In the genomic region with DNA sequence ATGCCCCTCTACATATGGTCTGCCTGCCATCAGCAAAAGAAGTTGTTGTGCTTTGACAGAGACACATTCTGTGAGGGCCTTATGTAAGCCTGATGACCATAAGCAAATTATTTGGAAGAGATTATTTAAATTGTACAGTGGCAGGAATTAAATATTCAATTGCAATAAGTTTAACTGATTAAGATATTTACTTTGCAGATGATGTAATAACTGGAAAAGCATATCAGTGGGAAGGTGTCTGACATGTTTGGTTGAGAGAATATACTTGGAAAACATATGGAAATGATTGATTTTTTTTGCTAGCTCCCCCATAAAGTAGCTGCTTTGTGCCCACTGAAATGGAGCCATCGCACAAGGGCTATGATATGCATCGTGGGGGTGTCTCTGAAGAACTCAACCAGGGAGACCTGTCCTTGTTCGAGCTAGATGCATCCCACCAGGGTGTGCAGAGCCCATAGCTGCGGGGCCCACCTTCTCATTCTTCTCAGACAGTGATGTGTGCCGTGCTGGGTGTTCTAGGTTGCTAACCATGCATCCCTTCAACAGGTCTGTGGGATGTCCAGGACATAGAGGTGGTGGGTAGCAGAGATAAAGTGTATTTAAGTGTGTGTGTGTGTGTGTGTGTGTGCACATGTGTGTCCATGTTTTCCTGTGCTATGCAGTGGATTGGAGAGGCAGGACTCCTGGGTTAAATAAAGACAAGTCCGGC, we compare ENCODE assay signal across 20 cellular contexts.
DNase-seq lines count a peak whose midpoint lies in the region; ATAC-seq and TF ChIP-seq lines count a peak whose summit lies in the region.
"Had no signal": no experiment of that assay in that cellular context is flagged by ENCODE, and none has a peak within 500 bp of the region (broad histone marks: within the 10 kb centered on the region; RNA-seq: fewer than 3 reads in every experiment).

No MANE protein-coding gene starts in this region.

- H3K4me3 Mint-ChIP-seq in endodermal cell = no peak overlapping the region
- H3K4me3 Mint-ChIP-seq in nephron = peak overlapping the region in 1 of 3 experiments; percentile 42
- no peak overlapping the region for H3K4me3 Mint-ChIP-seq in activated CD8-positive, alpha-beta T cell treated with anti-CD3 and anti-CD28 coated beads, Interleukin-2, amount 10 ng/mL, durations not matched to agents 7 days and 5 days

- ATAC-seq in mucosa of descending colon = no peak
- ATAC-seq in activated CD8-positive, alpha-beta T cell treated with anti-CD3 and anti-CD28 coated beads, Interleukin-2, amount 10 ng/mL, durations not matched to agents 7 days and 5 days = no peak

- intact Hi-C loops in mucosa of descending colon (cut with DNase I, micrococcal nuclease) = no loop called here

- 93 to 95% methylated on average over 3 to 6 of the region's 6 CpGs for WGBS in endodermal cell (ENCODE audit: insufficient coverage in 1 of 2, insufficient read length in 1 of 2), 2 experiments
- 98% methylated on average over 6 of the region's 6 CpGs for WGBS in smooth muscle cell (ENCODE audit: low lambda C conversion rate)

- H3K4me3 ChIP-seq in endodermal cell (ENCODE audit: low read length) (no peak overlapping the region), smooth muscle cell (no peak overlapping the region), mucosa of descending colon (no peak overlapping the region)
- H3K4me3 ChIP-seq: MG63 had no signal

- H3K27ac ChIP-seq in endodermal cell (ENCODE audit: low read depth, low read length) (peak overlapping the region; percentile 21), smooth muscle cell (ENCODE audit: low read depth) (peak overlapping the region; percentile 96)

- H3K4me1 Mint-ChIP-seq in endodermal cell = peaks cover 11% of the 10 kb centered on the region
- H3K4me1 Mint-ChIP-seq in nephron = peaks cover 29% of the 10 kb centered on the region
- no peaks in the 10 kb centered on the region for H3K4me1 Mint-ChIP-seq in activated CD8-positive, alpha-beta T cell treated with anti-CD3 and anti-CD28 coated beads, Interleukin-2, amount 10 ng/mL, durations not matched to agents 7 days and 5 days (ENCODE audit: low read depth)

- DNase-seq in NCI-H526 treated with DMSO at 0.1 percent for 48 hours (lab: John Stamatoyannopoulos, UW) (peak; percentile 3), endodermal cell (no peak), smooth muscle cell (lab: John Stamatoyannopoulos, UW; ENCODE audit: unreplicated experiment) (no peak), amygdala (lab: John Stamatoyannopoulos, UW) (no peak), mucosa of descending colon (no peak)
- no peak for DNase-seq in activated CD8-positive, alpha-beta T cell treated with anti-CD3 and anti-CD28 coated beads, Interleukin-2, amount 10 ng/mL, durations not matched to agents 7 days and 5 days
- DNase-seq: ACHN; COR-L47; DMS153; MG63; NCI-H1092; NCI-H1694; NCI-H2107; NCI-H226; NCI-H524 treated with DMSO at 0.1 percent for 48 hours; NK-92 treated with Interleukin-12 subunit alpha and Interleukin-12 subunit beta, amount 100 ng/mL, for 24 hours; OCI-M1; RPMI8226; SIG-M5 had no signal

- H3K9ac ChIP-seq in endodermal cell (ENCODE audit: extremely low read depth, low read length, poor library complexity, severe bottlenecking) (no peak overlapping the region), smooth muscle cell (ENCODE audit: low read depth) (no peak overlapping the region)

- peaks cover 15% of the 10 kb centered on the region for H3F3A ChIP-seq in smooth muscle cell (ENCODE audit: low read depth)

- no peaks in the 10 kb centered on the region for H3K9me3 ChIP-seq in endodermal cell (ENCODE audit: control insufficient read depth, low read length)
- H3K9me3 ChIP-seq in smooth muscle cell (replicated peaks; ENCODE audit: low read depth) = no peaks in the 10 kb centered on the region
- no peaks in the 10 kb centered on the region for H3K9me3 ChIP-seq in mucosa of descending colon
- H3K9me3 ChIP-seq: MG63 had no signal

- TF ChIP-seq CTCF in endodermal cell (conservative IDR thresholded peaks at IDR 0.05) = no peak
- TF ChIP-seq CTCF in nephron (IDR thresholded peaks at IDR 0.05; ENCODE audit: unreplicated experiment in 3 of 3) = no peak
- no peak for TF ChIP-seq CTCF in smooth muscle cell (IDR thresholded peaks at IDR 0.05; ENCODE audit: borderline replicate concordance, insufficient read depth, poor library complexity, severe bottlenecking)
- no peak for TF ChIP-seq CTCF in mucosa of descending colon (IDR thresholded peaks at IDR 0.05)

- CTCF ChIA-PET in activated CD8-positive, alpha-beta T cell treated with anti-CD3 and anti-CD28 coated beads, Interleukin-2, amount 10 ng/mL, durations not matched to agents 7 days and 5 days (lab: Charles Lee) = no interaction called here

- no peak overlapping the region for H3K27ac Mint-ChIP-seq in endodermal cell
- H3K27ac Mint-ChIP-seq in nephron = peak overlapping the region; percentile 81 to 92 (median 90)
- no peak overlapping the region for H3K27ac Mint-ChIP-seq in activated CD8-positive, alpha-beta T cell treated with anti-CD3 and anti-CD28 coated beads, Interleukin-2, amount 10 ng/mL, durations not matched to agents 7 days and 5 days

- H3K36me3 Mint-ChIP-seq in endodermal cell (ENCODE audit: low read depth) (no peaks in the 10 kb centered on the region), nephron (ENCODE audit: low read depth) (no peaks in the 10 kb centered on the region)
- H3K36me3 Mint-ChIP-seq in activated CD8-positive, alpha-beta T cell treated with anti-CD3 and anti-CD28 coated beads, Interleukin-2, amount 10 ng/mL, durations not matched to agents 7 days and 5 days (ENCODE audit: low read depth) = no peaks in the 10 kb centered on the region

- peak overlapping the region; percentile 80 for H3K4me2 ChIP-seq in smooth muscle cell

- H3K9me3 Mint-ChIP-seq in endodermal cell = no peaks in the 10 kb centered on the region
- no peaks in the 10 kb centered on the region for H3K9me3 Mint-ChIP-seq in nephron
- H3K9me3 Mint-ChIP-seq in activated CD8-positive, alpha-beta T cell treated with anti-CD3 and anti-CD28 coated beads, Interleukin-2, amount 10 ng/mL, durations not matched to agents 7 days and 5 days (ENCODE audit: insufficient read depth) = no peaks in the 10 kb centered on the region

- H4K20me1 ChIP-seq in smooth muscle cell (ENCODE audit: low read depth) = no peaks in the 10 kb centered on the region

- H3K27me3 ChIP-seq in endodermal cell (ENCODE audit: control insufficient read depth, insufficient read depth, low read length, poor library complexity, severe bottlenecking) (no peaks in the 10 kb centered on the region), smooth muscle cell (ENCODE audit: low read depth) (no peaks in the 10 kb centered on the region)
- H3K27me3 ChIP-seq: MG63 had no signal

- no peaks in the 10 kb centered on the region for H3K36me3 ChIP-seq in endodermal cell (ENCODE audit: control insufficient read depth, insufficient read depth, low read length)
- H3K36me3 ChIP-seq in smooth muscle cell (ENCODE audit: low read depth) = no peaks in the 10 kb centered on the region
- no peaks in the 10 kb centered on the region for H3K36me3 ChIP-seq in mucosa of descending colon (ENCODE audit: low read depth)
- H3K36me3 ChIP-seq: MG63 had no signal

- POLR2A ChIA-PET in activated CD8-positive, alpha-beta T cell treated with anti-CD3 and anti-CD28 coated beads, Interleukin-2, amount 10 ng/mL, durations not matched to agents 7 days and 5 days (lab: Charles Lee) = no interaction called here

- peak overlapping the region; percentile 49 for H2AFZ ChIP-seq in smooth muscle cell (ENCODE audit: low read depth)

- H3K27me3 Mint-ChIP-seq in endodermal cell (ENCODE audit: insufficient read depth) (no peaks in the 10 kb centered on the region), nephron (ENCODE audit: low read depth) (peaks cover 4% of the 10 kb centered on the region)
- H3K27me3 Mint-ChIP-seq in activated CD8-positive, alpha-beta T cell treated with anti-CD3 and anti-CD28 coated beads, Interleukin-2, amount 10 ng/mL, durations not matched to agents 7 days and 5 days (ENCODE audit: low read depth) = no peaks in the 10 kb centered on the region

- no peaks in the 10 kb centered on the region for H3K79me2 ChIP-seq in smooth muscle cell (ENCODE audit: low read depth)

- peaks cover 8% of the 10 kb centered on the region for H3K4me1 ChIP-seq in endodermal cell (ENCODE audit: control insufficient read depth, insufficient read depth, low read length)
- H3K4me1 ChIP-seq in smooth muscle cell (ENCODE audit: low read depth) = peaks cover 12% of the 10 kb centered on the region
- peaks cover 9% of the 10 kb centered on the region for H3K4me1 ChIP-seq in mucosa of descending colon (ENCODE audit: low read depth)

Comparison
In these comparisons a context has a peak if more than half of its experiments do, and no peak if none do; other contexts are left out.
1. H3K27ac Mint-ChIP-seq: peak in nephron (3 of 3); none in endodermal cell (single experiment) and activated CD8-positive, alpha-beta T cell treated with anti-CD3 and anti-CD28 coated beads, Interleukin-2, amount 10 ng/mL, durations not matched to agents 7 days and 5 days (single experiment).